In the genomic region with DNA sequence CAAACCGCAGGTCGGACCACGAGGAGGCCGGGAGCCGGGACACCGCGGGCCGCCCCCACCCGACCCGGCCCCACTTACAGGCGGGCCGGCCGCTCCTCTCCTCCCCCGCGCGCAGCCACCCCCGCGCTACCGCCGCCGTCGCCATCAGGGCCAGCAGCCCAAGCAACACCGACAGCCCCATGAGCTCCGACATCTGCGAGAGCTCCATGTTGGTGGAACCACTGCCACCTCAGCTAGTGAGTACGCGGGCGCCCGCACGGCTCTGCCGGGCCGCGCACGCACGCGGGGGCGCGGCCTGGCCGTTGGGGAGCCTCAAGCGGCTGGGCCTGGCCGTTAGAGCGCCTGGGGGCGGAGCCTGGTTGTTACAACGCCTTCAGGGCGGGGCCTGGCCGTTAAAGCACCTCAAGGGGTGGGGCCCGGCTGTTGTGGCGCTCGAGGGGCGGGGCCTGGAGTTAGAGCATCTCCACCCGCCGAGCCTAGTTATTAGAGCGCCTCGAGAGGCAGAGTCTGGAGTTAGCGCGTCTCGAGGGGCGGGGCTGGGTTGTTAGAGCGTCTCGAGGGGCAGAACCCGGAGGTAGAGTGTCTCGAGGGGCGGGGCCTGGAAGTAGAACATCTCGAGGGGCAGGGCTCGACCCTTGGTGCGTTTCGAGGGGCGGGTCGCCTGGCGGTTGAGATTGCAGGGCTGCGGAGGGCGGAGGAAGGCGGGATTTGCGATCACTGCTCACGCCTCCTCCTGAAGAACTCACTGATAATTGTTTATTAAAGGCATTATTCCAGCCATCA, we compare ENCODE assay signal across 1 cellular context.
TF ChIP-seq lines count a peak whose summit lies in the region.

TBL2 (minus strand) TSS at position 238 of the 783 bp plus-strand sequence; CDS start at position 208, 30 bp downstream.

TF ChIP-seq in K562, 482 proteins besides CTCF, POLR2A, EP300 and RAD21 (continued from another document and continues in another):
- TF ChIP-seq, protein P1, sequence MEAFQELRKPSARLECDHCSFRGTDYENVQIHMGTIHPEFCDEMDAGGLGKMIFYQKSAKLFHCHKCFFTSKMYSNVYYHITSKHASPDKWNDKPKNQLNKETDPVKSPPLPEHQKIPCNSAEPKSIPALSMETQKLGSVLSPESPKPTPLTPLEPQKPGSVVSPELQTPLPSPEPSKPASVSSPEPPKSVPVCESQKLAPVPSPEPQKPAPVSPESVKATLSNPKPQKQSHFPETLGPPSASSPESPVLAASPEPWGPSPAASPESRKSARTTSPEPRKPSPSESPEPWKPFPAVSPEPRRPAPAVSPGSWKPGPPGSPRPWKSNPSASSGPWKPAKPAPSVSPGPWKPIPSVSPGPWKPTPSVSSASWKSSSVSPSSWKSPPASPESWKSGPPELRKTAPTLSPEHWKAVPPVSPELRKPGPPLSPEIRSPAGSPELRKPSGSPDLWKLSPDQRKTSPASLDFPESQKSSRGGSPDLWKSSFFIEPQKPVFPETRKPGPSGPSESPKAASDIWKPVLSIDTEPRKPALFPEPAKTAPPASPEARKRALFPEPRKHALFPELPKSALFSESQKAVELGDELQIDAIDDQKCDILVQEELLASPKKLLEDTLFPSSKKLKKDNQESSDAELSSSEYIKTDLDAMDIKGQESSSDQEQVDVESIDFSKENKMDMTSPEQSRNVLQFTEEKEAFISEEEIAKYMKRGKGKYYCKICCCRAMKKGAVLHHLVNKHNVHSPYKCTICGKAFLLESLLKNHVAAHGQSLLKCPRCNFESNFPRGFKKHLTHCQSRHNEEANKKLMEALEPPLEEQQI (IDR thresholded peaks at IDR 0.05), result no peak
- TF ChIP-seq BCOR (IDR thresholded peaks at IDR 0.05), result no peak
- TF ChIP-seq ZNF584 (CRISPR knock-in tag; IDR thresholded peaks at IDR 0.05; ENCODE audit: low read depth), result no peak
- 0 out of 2 replicates have a peak, but pooled peaks have one; percentile 13 for TF ChIP-seq SMC3 (conservative IDR thresholded peaks at IDR 0.05; ENCODE audit: insufficient read depth, low read depth, low read length)
- peak in 1 of 2 experiments; percentile 76; a peak in 3 of 4 replicates for TF ChIP-seq RCOR1 (IDR thresholded peaks at IDR 0.05; ENCODE audit: borderline replicate concordance in 1 of 2, low read depth in 2 of 2, low read length in 2 of 2)
- peak; percentile 89 for TF ChIP-seq CXXC5 (CRISPR knock-in tag; IDR thresholded peaks at IDR 0.05)
- no peak for TF ChIP-seq ZNF780A (CRISPR knock-in tag; IDR thresholded peaks at IDR 0.05)
- 0 out of 2 replicates have a peak, but pooled peaks have one; percentile 79 for TF ChIP-seq CAMTA2 (CRISPR knock-in tag; conservative IDR thresholded peaks at IDR 0.05)
- no peak for TF ChIP-seq EZH2 (IDR thresholded peaks at IDR 0.05; ENCODE audit: borderline replicate concordance, low read depth, low read length)
- no peak for TF ChIP-seq MCM5 (IDR thresholded peaks at IDR 0.05; ENCODE audit: low read depth)
- TF ChIP-seq FOXA1 (IDR thresholded peaks at IDR 0.05; ENCODE audit: borderline replicate concordance), result no peak
- TF ChIP-seq CREB3L1 (IDR thresholded peaks at IDR 0.05; ENCODE audit: borderline replicate concordance, low read depth), result peak; percentile 99
- TF ChIP-seq CCAR2 (IDR thresholded peaks at IDR 0.05; ENCODE audit: low read depth, low read length), result no peak
- peak in 1 of 2 experiments; percentile 69; a peak in 1 of 4 replicates for TF ChIP-seq MLX (CRISPR knock-in tag; conservative IDR thresholded peaks at IDR 0.05)
- TF ChIP-seq, protein P2, sequence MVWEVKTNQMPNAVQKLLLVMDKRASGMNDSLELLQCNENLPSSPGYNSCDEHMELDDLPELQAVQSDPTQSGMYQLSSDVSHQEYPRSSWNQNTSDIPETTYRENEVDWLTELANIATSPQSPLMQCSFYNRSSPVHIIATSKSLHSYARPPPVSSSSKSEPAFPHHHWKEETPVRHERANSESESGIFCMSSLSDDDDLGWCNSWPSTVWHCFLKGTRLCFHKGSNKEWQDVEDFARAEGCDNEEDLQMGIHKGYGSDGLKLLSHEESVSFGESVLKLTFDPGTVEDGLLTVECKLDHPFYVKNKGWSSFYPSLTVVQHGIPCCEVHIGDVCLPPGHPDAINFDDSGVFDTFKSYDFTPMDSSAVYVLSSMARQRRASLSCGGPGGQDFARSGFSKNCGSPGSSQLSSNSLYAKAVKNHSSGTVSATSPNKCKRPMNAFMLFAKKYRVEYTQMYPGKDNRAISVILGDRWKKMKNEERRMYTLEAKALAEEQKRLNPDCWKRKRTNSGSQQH (CRISPR knock-in tag; IDR thresholded peaks at IDR 0.05), result 0 out of 2 replicates have a peak, but pooled peaks have one; percentile 21
- TF ChIP-seq CREBBP (IDR thresholded peaks at IDR 0.05; ENCODE audit: low read depth, low read length), result no peak
- TF ChIP-seq ZNF134 (CRISPR knock-in tag; conservative IDR thresholded peaks at IDR 0.05), result no peak
- no peak for TF ChIP-seq KAT2B (IDR thresholded peaks at IDR 0.05; ENCODE audit: low read depth, low read length)
- TF ChIP-seq XRCC3 (IDR thresholded peaks at IDR 0.05), result no peak
- no peak for TF ChIP-seq TRIM25 (IDR thresholded peaks at IDR 0.05; ENCODE audit: borderline replicate concordance)
- TF ChIP-seq KLF1 (tag; IDR thresholded peaks at IDR 0.05), result no peak
- TF ChIP-seq, protein P3, sequence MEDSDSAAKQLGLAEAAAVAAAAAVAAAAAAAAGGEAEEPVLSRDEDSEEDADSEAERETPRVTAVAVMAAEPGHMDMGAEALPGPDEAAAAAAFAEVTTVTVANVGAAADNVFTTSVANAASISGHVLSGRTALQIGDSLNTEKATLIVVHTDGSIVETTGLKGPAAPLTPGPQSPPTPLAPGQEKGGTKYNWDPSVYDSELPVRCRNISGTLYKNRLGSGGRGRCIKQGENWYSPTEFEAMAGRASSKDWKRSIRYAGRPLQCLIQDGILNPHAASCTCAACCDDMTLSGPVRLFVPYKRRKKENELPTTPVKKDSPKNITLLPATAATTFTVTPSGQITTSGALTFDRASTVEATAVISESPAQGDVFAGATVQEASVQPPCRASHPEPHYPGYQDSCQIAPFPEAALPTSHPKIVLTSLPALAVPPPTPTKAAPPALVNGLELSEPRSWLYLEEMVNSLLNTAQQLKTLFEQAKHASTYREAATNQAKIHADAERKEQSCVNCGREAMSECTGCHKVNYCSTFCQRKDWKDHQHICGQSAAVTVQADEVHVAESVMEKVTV (CRISPR knock-in tag; IDR thresholded peaks at IDR 0.05), result no peak
- TF ChIP-seq TRIM28 (IDR thresholded peaks at IDR 0.05), result no peak
- TF ChIP-seq ZNF445 (CRISPR knock-in tag; IDR thresholded peaks at IDR 0.05; ENCODE audit: low read depth), result no peak
- TF ChIP-seq PBX2 (CRISPR knock-in tag; IDR thresholded peaks at IDR 0.05; ENCODE audit: low read depth), result no peak
- TF ChIP-seq PBX2 (tag; conservative IDR thresholded peaks at IDR 0.05; ENCODE audit: low read depth), result no peak
- TF ChIP-seq, protein P4, sequence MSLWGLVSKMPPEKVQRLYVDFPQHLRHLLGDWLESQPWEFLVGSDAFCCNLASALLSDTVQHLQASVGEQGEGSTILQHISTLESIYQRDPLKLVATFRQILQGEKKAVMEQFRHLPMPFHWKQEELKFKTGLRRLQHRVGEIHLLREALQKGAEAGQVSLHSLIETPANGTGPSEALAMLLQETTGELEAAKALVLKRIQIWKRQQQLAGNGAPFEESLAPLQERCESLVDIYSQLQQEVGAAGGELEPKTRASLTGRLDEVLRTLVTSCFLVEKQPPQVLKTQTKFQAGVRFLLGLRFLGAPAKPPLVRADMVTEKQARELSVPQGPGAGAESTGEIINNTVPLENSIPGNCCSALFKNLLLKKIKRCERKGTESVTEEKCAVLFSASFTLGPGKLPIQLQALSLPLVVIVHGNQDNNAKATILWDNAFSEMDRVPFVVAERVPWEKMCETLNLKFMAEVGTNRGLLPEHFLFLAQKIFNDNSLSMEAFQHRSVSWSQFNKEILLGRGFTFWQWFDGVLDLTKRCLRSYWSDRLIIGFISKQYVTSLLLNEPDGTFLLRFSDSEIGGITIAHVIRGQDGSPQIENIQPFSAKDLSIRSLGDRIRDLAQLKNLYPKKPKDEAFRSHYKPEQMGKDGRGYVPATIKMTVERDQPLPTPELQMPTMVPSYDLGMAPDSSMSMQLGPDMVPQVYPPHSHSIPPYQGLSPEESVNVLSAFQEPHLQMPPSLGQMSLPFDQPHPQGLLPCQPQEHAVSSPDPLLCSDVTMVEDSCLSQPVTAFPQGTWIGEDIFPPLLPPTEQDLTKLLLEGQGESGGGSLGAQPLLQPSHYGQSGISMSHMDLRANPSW (CRISPR knock-in tag; IDR thresholded peaks at IDR 0.05), result 0 out of 2 replicates have a peak, but pooled peaks have one; percentile 49
- no peak for TF ChIP-seq XRCC5 (IDR thresholded peaks at IDR 0.05; ENCODE audit: low read depth, low read length)
- TF ChIP-seq BCLAF1 (IDR thresholded peaks at IDR 0.05; ENCODE audit: borderline replicate concordance in 1 of 2, control insufficient read depth in 1 of 2, low read depth in 2 of 2, low read length in 1 of 2), result no peak
- TF ChIP-seq SMAD2 (IDR thresholded peaks at IDR 0.05; ENCODE audit: low read depth, low read length), result no peak
- TF ChIP-seq KLF16 (IDR thresholded peaks at IDR 0.05), result 0 out of 2 replicates have a peak, but pooled peaks have one; percentile 46
- no peak for TF ChIP-seq THRAP3 (IDR thresholded peaks at IDR 0.05; ENCODE audit: borderline replicate concordance)
- no peak for TF ChIP-seq SPI1 (IDR thresholded peaks at IDR 0.05; ENCODE audit: borderline replicate concordance, low read depth, low read length)
- TF ChIP-seq ZNF311 (CRISPR knock-in tag; IDR thresholded peaks at IDR 0.05), result 0 out of 2 replicates have a peak, but pooled peaks have one; percentile 39
